15 cellular contexts compared by ENCODE assay signal in the genomic region with DNA sequence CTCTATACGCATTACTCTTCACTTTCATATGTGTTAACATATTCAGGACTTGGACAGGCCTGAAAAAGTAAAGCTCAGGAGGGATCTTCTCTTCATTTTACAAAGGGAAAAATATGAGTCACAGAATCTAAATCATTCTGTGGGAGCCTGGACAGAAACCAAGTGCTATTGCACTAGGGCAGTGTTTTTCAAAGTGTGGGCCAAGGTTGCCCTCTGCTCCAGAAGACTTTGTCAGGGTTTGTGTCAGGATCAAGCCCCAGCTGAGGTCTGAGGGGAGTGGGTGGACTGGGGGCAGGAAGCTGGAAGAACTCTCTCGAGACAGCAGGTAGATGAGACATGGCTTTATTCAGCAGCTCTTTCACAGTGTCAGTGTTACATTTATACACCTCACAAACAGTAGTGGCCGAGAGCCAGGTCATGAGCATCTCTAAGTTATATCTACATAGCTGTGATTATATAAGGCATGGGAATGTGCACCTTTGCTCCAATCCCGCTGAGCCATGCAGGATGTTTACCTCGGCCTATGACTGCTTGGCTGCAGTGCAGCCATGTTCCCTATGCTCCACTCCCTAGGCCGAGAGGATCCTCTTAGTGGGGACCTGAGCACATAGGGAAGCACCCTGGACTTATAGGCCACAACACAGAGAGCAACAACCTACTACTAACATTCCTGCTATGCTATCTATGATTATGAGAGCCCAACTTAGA.
DNase-seq lines count a peak whose midpoint lies in the region; TF ChIP-seq lines count a peak whose summit lies in the region.
"Had no signal": no experiment of that assay in that cellular context is flagged by ENCODE, and none has a peak within 500 bp of the region (broad histone marks: within the 10 kb centered on the region; RNA-seq: fewer than 3 reads in every experiment).

No MANE protein-coding gene starts in this region.

- H3K27ac ChIP-seq in temporal lobe (ENCODE audit: low read depth, low read length) (peak overlapping the region; percentile 52), thyroid gland (no peak overlapping the region)
- H3K27ac ChIP-seq: testis had no signal

- TF ChIP-seq POLR2A in thyroid gland (IDR thresholded peaks at IDR 0.05), result no peak

- H3K36me3 ChIP-seq in thyroid gland, result no peaks in the 10 kb centered on the region

- peak; percentile 41 for DNase-seq in HT1080 (ENCODE audit: low read depth)
- peak; percentile 45 to 58 for DNase-seq in cardiac fibroblast (ENCODE audit: low read depth in 2 of 2)
- peak; percentile 31 for DNase-seq in iris pigment epithelial cell (ENCODE audit: low read depth)
- no peak for DNase-seq in thyroid gland
- no peak for DNase-seq in GF-D8 (lab: John Stamatoyannopoulos, UW)
- no peak for DNase-seq in HEK293T (ENCODE audit: extremely low spot score)
- no peak for DNase-seq in pons (ENCODE audit: low spot score)
- DNase-seq: activated CD4-positive, alpha-beta T cell treated with anti-CD3 and anti-CD28 coated beads, Interleukin-2, amount 50 U/mL, for 4 hours; amniotic stem cell; DMS53; NCI-H1048; NCI-H774; testis had no signal

- intact Hi-C loops in thyroid gland (cut with DNase I), result no loop called here

- H3K4me1 ChIP-seq in thyroid gland, result no peaks in the 10 kb centered on the region

- POLR2A ChIA-PET in HEK293T (lab: Yijun Ruan, JAX), result no interaction called here

- 81 to 92% methylated on average over 6 of the region's 6 CpGs for WGBS in thyroid gland, 2 donors

- H3K9me3 ChIP-seq in thyroid gland, result no peaks in the 10 kb centered on the region
- H3K9me3 ChIP-seq: testis had no signal

- H3K27me3 ChIP-seq in thyroid gland, result no peaks in the 10 kb centered on the region
- H3K27me3 ChIP-seq: testis had no signal

- no peak overlapping the region for H3K4me3 ChIP-seq in cardiac fibroblast (replicated peaks in 1 of 2; ENCODE audit: low read depth in 2 of 2, low read length in 2 of 2)
- no peak overlapping the region for H3K4me3 ChIP-seq in thyroid gland (replicated peaks in 1 of 3)
- H3K4me3 ChIP-seq: coronary artery, testis had no signal

- TF ChIP-seq CTCF in cardiac fibroblast (IDR thresholded peaks at IDR 0.05; ENCODE audit: low read depth, low read length), result no peak
- TF ChIP-seq CTCF in thyroid gland (IDR thresholded peaks at IDR 0.05), result no peak

- CTCF ChIA-PET in HEK293T (lab: Yijun Ruan, JAX), result interaction anchor here (1.3 kb wide), 1 partner anchor 9 kb away, joined by 4 read pairs; no protein-coding TSS in a partner anchor

TF ChIP-seq in HEK293T, 16 proteins besides CTCF, POLR2A, EP300 and RAD21:
- no peak for TF ChIP-seq SUZ12 (IDR thresholded peaks at IDR 0.05)
- TF ChIP-seq NFRKB (IDR thresholded peaks at IDR 0.05), result no peak
- TF ChIP-seq SP1 (IDR thresholded peaks at IDR 0.05), result no peak
- no peak for TF ChIP-seq BHLHE40 (IDR thresholded peaks at IDR 0.05; ENCODE audit: borderline replicate concordance)
- no peak for TF ChIP-seq ARNT (IDR thresholded peaks at IDR 0.05)
- TF ChIP-seq FOXK2 (IDR thresholded peaks at IDR 0.05), result no peak
- TF ChIP-seq FOXM1 (IDR thresholded peaks at IDR 0.05; ENCODE audit: borderline replicate concordance), result no peak
- TF ChIP-seq LEF1 (IDR thresholded peaks at IDR 0.05; ENCODE audit: borderline replicate concordance), result no peak

Comparison
In these comparisons a context has a peak if more than half of its experiments do, and no peak if none do; other contexts are left out.
1. DNase-seq: peak in HT1080 (single experiment), cardiac fibroblast (2 of 2) and iris pigment epithelial cell (single experiment); none in thyroid gland (0 of 2), GF-D8 (single experiment), HEK293T (single experiment) and pons (single experiment).